ENCODE assay signal across 16 cellular contexts in the genomic region with DNA sequence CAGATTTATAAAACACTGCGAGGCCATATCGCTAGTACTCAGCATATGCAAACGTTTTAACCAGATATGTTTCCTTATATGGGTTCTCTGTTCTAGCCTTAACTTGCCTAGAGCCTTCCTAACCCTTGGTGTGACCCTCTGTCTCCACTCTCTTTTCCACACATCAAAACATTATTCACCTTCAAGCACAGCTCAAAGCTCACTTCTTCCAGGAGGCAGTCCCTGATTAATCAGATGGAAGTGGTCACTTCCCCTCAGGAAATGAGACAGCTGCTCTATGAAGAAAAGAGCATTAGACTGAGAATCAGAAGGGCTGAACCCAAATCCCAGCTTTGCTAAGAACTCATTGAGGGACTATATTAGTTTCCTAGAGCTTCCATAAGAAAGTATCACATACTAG. TPM values are rescaled to one million over a fixed set of nuclear protein-coding genes. Genes with fewer than 3 reads are reported as not detected.
DNase-seq lines count a peak whose midpoint lies in the region; ATAC-seq, FAIRE-seq and TF ChIP-seq lines count a peak whose summit lies in the region.
"Had no signal": no experiment of that assay in that cellular context is flagged by ENCODE, and none has a peak within 500 bp of the region (broad histone marks: within the 10 kb centered on the region; RNA-seq: fewer than 3 reads in every experiment).

No MANE protein-coding gene starts in this region.

- no peaks in the 10 kb centered on the region for H3K36me3 ChIP-seq in bronchial epithelial cell (ENCODE audit: control insufficient read depth, insufficient read depth, low read length)
- H3K36me3 ChIP-seq in left ventricle myocardium inferior = no peaks in the 10 kb centered on the region
- H3K36me3 ChIP-seq: BLaER1, SJSA1 had no signal

- no peaks in the 10 kb centered on the region for H3K9me3 ChIP-seq in left ventricle myocardium inferior (replicated peaks)
- H3K9me3 ChIP-seq: SJSA1 had no signal

- DNase-seq in HCEC 1CT (peak; percentile 11), NCI-H82 treated with DMSO at 0.1 percent for 48 hours (lab: John Stamatoyannopoulos, UW; ENCODE audit: unreplicated experiment) (peak; percentile 68), bronchial epithelial cell (ENCODE audit: low read depth) (peak; percentile 44), progenitor cell of endocrine pancreas (ENCODE audit: low spot score, unreplicated experiment) (no peak), midbrain (lab: John Stamatoyannopoulos, UW) (no peak), left ventricle myocardium inferior (no peak)
- DNase-seq: EL, NCI-H1436, NCI-H2029 treated with DMSO at 0.1 percent for 48 hours, NCI-H526 treated with DMSO at 0.1 percent for 48 hours, SW 1271 had no signal

- intact Hi-C loops in left ventricle myocardium inferior (cut with micrococcal nuclease) = loop anchor here (10.0 kb wide), 1 partner anchor 490 kb away; no protein-coding TSS in a partner anchor

- FAIRE-seq in bronchial epithelial cell (lab: Jason Lieb, UNC) = no peak

- no peak overlapping the region for H3K4me3 Mint-ChIP-seq in progenitor cell of endocrine pancreas (ENCODE audit: low read depth)

- H3K4me3 ChIP-seq in bronchial epithelial cell (ENCODE audit: low read depth, low read length) = no peak overlapping the region
- no peak overlapping the region for H3K4me3 ChIP-seq in left ventricle myocardium inferior
- H3K4me3 ChIP-seq: BLaER1, SJSA1 had no signal

- ATAC-seq in HG03045 (IDR thresholded peaks at IDR 0.05; ENCODE audit: unreplicated experiment) = no peak

- H3K27ac Mint-ChIP-seq in progenitor cell of endocrine pancreas = peak overlapping the region; percentile 26

- peaks cover 3% of the 10 kb centered on the region for H3K9me3 Mint-ChIP-seq in progenitor cell of endocrine pancreas (ENCODE audit: low read depth)

- no peak overlapping the region for H3K27ac ChIP-seq in left ventricle myocardium inferior (replicated peaks)
- H3K27ac ChIP-seq: BLaER1, SJSA1 had no signal

- H3K27me3 Mint-ChIP-seq in progenitor cell of endocrine pancreas = no peaks in the 10 kb centered on the region

- H3K4me1 Mint-ChIP-seq in progenitor cell of endocrine pancreas (ENCODE audit: low read depth) = peaks cover 15% of the 10 kb centered on the region

- H3K36me3 Mint-ChIP-seq in progenitor cell of endocrine pancreas (ENCODE audit: insufficient read depth) = peaks cover 2% of the 10 kb centered on the region

- TF ChIP-seq CTCF in bronchial epithelial cell (IDR thresholded peaks at IDR 0.05; ENCODE audit: insufficient read depth, low read length, severe bottlenecking) (no peak), progenitor cell of endocrine pancreas (IDR thresholded peaks at IDR 0.05; ENCODE audit: unreplicated experiment) (no peak), left ventricle myocardium inferior (IDR thresholded peaks at IDR 0.05; ENCODE audit: borderline replicate concordance) (no peak)

- H3K27me3 ChIP-seq in bronchial epithelial cell (ENCODE audit: control insufficient read depth, insufficient read depth, low read length) (no peaks in the 10 kb centered on the region), left ventricle myocardium inferior (ENCODE audit: low read depth) (no peaks in the 10 kb centered on the region)
- H3K27me3 ChIP-seq: BLaER1, SJSA1 had no signal

- H3K4me1 ChIP-seq in left ventricle myocardium inferior = no peaks in the 10 kb centered on the region
- H3K4me1 ChIP-seq: BLaER1, SJSA1 had no signal

RNA-seq across cellular contexts. Expression of a gene that starts 39.8 kb away (rescaled TPM):
- total RNA-seq in bronchial epithelial cell = not detected in 2 replicates
- 3.6 and 5.3 TPM in 2 replicates for total RNA-seq in progenitor cell of endocrine pancreas
- total RNA-seq in left ventricle myocardium inferior = not detected
- total RNA-seq: H4, RPMI7951, SJSA1 had no signal

Comparison
In these comparisons a context has a peak if more than half of its experiments do, and no peak if none do; other contexts are left out.
1. DNase-seq: peak in HCEC 1CT (single experiment), NCI-H82 treated with DMSO at 0.1 percent for 48 hours (single experiment) and bronchial epithelial cell (single experiment); none in progenitor cell of endocrine pancreas (single experiment), midbrain (single experiment) and left ventricle myocardium inferior (single experiment).